1 cellular context compared by ENCODE assay signal in genomic region chr10:33661580-33662269, GRCh38.
TF ChIP-seq lines count a peak whose summit lies in the region.

No MANE protein-coding gene starts in this region.

TF ChIP-seq in HepG2, 621 proteins besides CTCF, POLR2A, EP300 and RAD21 (continued from another document):
- TF ChIP-seq, protein P1, sequence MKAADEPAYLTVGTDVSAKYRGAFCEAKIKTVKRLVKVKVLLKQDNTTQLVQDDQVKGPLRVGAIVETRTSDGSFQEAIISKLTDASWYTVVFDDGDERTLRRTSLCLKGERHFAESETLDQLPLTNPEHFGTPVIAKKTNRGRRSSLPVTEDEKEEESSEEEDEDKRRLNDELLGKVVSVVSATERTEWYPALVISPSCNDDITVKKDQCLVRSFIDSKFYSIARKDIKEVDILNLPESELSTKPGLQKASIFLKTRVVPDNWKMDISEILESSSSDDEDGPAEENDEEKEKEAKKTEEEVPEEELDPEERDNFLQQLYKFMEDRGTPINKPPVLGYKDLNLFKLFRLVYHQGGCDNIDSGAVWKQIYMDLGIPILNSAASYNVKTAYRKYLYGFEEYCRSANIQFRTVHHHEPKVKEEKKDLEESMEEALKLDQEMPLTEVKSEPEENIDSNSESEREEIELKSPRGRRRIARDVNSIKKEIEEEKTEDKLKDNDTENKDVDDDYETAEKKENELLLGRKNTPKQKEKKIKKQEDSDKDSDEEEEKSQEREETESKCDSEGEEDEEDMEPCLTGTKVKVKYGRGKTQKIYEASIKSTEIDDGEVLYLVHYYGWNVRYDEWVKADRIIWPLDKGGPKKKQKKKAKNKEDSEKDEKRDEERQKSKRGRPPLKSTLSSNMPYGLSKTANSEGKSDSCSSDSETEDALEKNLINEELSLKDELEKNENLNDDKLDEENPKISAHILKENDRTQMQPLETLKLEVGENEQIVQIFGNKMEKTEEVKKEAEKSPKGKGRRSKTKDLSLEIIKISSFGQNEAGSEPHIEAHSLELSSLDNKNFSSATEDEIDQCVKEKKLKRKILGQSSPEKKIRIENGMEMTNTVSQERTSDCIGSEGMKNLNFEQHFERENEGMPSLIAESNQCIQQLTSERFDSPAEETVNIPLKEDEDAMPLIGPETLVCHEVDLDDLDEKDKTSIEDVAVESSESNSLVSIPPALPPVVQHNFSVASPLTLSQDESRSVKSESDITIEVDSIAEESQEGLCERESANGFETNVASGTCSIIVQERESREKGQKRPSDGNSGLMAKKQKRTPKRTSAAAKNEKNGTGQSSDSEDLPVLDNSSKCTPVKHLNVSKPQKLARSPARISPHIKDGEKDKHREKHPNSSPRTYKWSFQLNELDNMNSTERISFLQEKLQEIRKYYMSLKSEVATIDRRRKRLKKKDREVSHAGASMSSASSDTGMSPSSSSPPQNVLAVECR (CRISPR knock-in tag; IDR thresholded peaks at IDR 0.05; ENCODE audit: borderline replicate concordance) = no peak; the same call in 1 of the 2 replicates
- TF ChIP-seq ZNF709 (CRISPR knock-in tag; IDR thresholded peaks at IDR 0.05) (no peak), ZNF430 (CRISPR knock-in tag; IDR thresholded peaks at IDR 0.05) (peak; percentile 76; the same call in 1 of the 2 replicates)
